8 cellular contexts compared by ENCODE assay signal in genomic region chr10:56360583-56360966, GRCh38. TPM values are rescaled to one million over a fixed set of nuclear protein-coding genes. Genes with fewer than 3 reads are reported as not detected.
DNase-seq lines count a peak whose midpoint lies in the region; ATAC-seq, FAIRE-seq and TF ChIP-seq lines count a peak whose summit lies in the region.

No MANE protein-coding gene starts in this region.

- TF ChIP-seq CTCF in A549 (IDR thresholded peaks at IDR 0.05) (no peak), cardiac fibroblast (IDR thresholded peaks at IDR 0.05; ENCODE audit: low read depth, low read length) (no peak)

- in situ Hi-C loops in KBM-7 (cut with MboI; ENCODE audit: low pct_unique_long_range_greater_than_20kb, low sequenced_read_pairs): no loop called here

- H3K4me1 ChIP-seq in A549 (peaks cover 3% of the 10 kb centered on the region; the same call in 1 of the 3 replicates), mucosa of stomach (ENCODE audit: control insufficient read depth, insufficient read depth, low read length) (peaks cover 9% of the 10 kb centered on the region)

- CTCF ChIA-PET in A549 (lab: Yijun Ruan, JAX): no interaction called here

- FAIRE-seq in A549 (lab: Jason Lieb, UNC) (no peak), GM12891 (lab: Jason Lieb, UNC) (no peak), H54 (lab: Jason Lieb, UNC) (no peak)

- WGBS in A549 (ENCODE audit: missing lambda C conversion rate): 8% methylated on average over 6 of the region's 6 CpGs

- H3K4me3 ChIP-seq in A549: peak overlapping the region; percentile 98
- peak overlapping the region; percentile 79 to 91 for H3K4me3 ChIP-seq in cardiac fibroblast (replicated peaks in 1 of 2; ENCODE audit: low read depth in 2 of 2, low read length in 2 of 2)
- H3K4me3 ChIP-seq in mucosa of stomach (ENCODE audit: low read length): peak overlapping the region; percentile 79

- TF ChIP-seq EP300 in A549 (IDR thresholded peaks at IDR 0.05): no peak

- TF ChIP-seq POLR2A in A549 (IDR thresholded peaks at IDR 0.05; ENCODE audit: low read length) (no peak), GM12891 (IDR thresholded peaks at IDR 0.05; ENCODE audit: low read depth, low read length) (no peak), H54 (IDR thresholded peaks at IDR 0.05; ENCODE audit: low read depth, low read length) (no peak)

- H3K4me2 ChIP-seq in A549: peak overlapping the region; percentile 88

- H3K36me3 ChIP-seq in mucosa of stomach (ENCODE audit: control insufficient read depth, insufficient read depth, low read length): no peaks in the 10 kb centered on the region

- no peaks in the 10 kb centered on the region for H3K27me3 ChIP-seq in mucosa of stomach (ENCODE audit: control insufficient read depth, insufficient read depth, low read length)

- no peak for DNase-seq in A549 (ENCODE audit: low read depth in 1 of 2, low spot score in 1 of 2)
- DNase-seq in HT-29 (ENCODE audit: low spot score): peak; percentile 4
- no peak for DNase-seq in cardiac fibroblast (ENCODE audit: low read depth in 2 of 2)
- no peak for DNase-seq in GM12891 (ENCODE audit: insufficient read length, low spot score)
- DNase-seq in H54 (ENCODE audit: insufficient read length, low spot score): no peak
- DNase-seq in KBM-7: no peak

- H3K9ac ChIP-seq in mucosa of stomach (ENCODE audit: low read length): peak overlapping the region; percentile 80

- ATAC-seq in A549 (peak in 1 of 2 experiments; percentile 2; a peak in 2 of 6 replicates), GM18498 (IDR thresholded peaks at IDR 0.05; ENCODE audit: unreplicated experiment) (no peak)

- H3K27ac ChIP-seq in A549: peak overlapping the region; percentile 77 to 86

- POLR2A ChIA-PET in A549 (lab: Yijun Ruan, JAX): interaction anchor here (1.2 kb wide), 1 partner anchor 10 kb away, joined by 6 read pairs; no protein-coding TSS in a partner anchor

- TF ChIP-seq RAD21 in A549 (conservative IDR thresholded peaks at IDR 0.05 in 1 of 2, IDR thresholded peaks at IDR 0.05 in 1 of 2): no peak

- no peaks in the 10 kb centered on the region for H3K9me3 ChIP-seq in A549
- H3K9me3 ChIP-seq in mucosa of stomach (ENCODE audit: control insufficient read depth, low read length): no peaks in the 10 kb centered on the region

TF ChIP-seq in A549, 52 proteins besides CTCF, POLR2A, EP300 and RAD21:
- TF ChIP-seq HOXA7 (CRISPR knock-in tag; IDR thresholded peaks at IDR 0.05) (no peak), KDM5A (IDR thresholded peaks at IDR 0.05) (no peak), PBX3 (IDR thresholded peaks at IDR 0.05) (no peak), FOXS1 (CRISPR knock-in tag; IDR thresholded peaks at IDR 0.05) (no peak), ATOH8 (CRISPR knock-in tag; IDR thresholded peaks at IDR 0.05; ENCODE audit: low read depth) (no peak), MAX (IDR thresholded peaks at IDR 0.05) (no peak), FOSB (CRISPR knock-in tag; IDR thresholded peaks at IDR 0.05) (no peak), SREBF2 (IDR thresholded peaks at IDR 0.05) (no peak), MAFK (IDR thresholded peaks at IDR 0.05; ENCODE audit: partially characterized antibody) (no peak), HMGXB4 (CRISPR knock-in tag; IDR thresholded peaks at IDR 0.05; ENCODE audit: borderline replicate concordance) (no peak)

TF ChIP-seq in GM12891, 5 proteins besides CTCF, POLR2A, EP300 and RAD21:
- TF ChIP-seq POLR2AphosphoS5 (IDR thresholded peaks at IDR 0.05; ENCODE audit: low read depth, low read length) (no peak), SPI1 (IDR thresholded peaks at IDR 0.05; ENCODE audit: low read depth, low read length) (no peak), PAX5 (IDR thresholded peaks at IDR 0.05; ENCODE audit: insufficient read depth, low read length, severe bottlenecking) (no peak)

RNA-seq across cellular contexts. Expression of gene ZWINT, which starts 0.5 kb away (rescaled TPM):
- polyA plus RNA-seq in A549 (2011; rRNA removed) (76.7 and 78.8 TPM in 2 replicates), A549 (2017; fragmentation: RNase III; extraction: RNeasy Plus Mini Kit Qiagen cat#74134 plus additional on column Dnase treatment) (105 to 123 TPM (median 116 TPM) in 3 replicates)
- 126 and 148 TPM in 2 replicates for polyA plus RNA-seq in A549 (2012; cell fraction: cytosol; rRNA removed)
- polyA plus RNA-seq in A549 (2012; cell fraction: nucleus; rRNA removed): 78.8 and 94.7 TPM in 2 replicates
- 35.2 and 35.9 TPM in 2 replicates for polyA minus RNA-seq in A549 (2011; rRNA and poly(A)+ RNA removed)
- total RNA-seq in HT-29 (2014; rRNA removed; shearing (Covaris generic)): 138 TPM in 2 replicates
- 79.3 TPM for polyA plus RNA-seq in GM12891 (2012; ENCODE audit: low read depth, missing spikeins)
